Comparison of ENCODE assay signal across 20 cellular contexts in the genomic region with DNA sequence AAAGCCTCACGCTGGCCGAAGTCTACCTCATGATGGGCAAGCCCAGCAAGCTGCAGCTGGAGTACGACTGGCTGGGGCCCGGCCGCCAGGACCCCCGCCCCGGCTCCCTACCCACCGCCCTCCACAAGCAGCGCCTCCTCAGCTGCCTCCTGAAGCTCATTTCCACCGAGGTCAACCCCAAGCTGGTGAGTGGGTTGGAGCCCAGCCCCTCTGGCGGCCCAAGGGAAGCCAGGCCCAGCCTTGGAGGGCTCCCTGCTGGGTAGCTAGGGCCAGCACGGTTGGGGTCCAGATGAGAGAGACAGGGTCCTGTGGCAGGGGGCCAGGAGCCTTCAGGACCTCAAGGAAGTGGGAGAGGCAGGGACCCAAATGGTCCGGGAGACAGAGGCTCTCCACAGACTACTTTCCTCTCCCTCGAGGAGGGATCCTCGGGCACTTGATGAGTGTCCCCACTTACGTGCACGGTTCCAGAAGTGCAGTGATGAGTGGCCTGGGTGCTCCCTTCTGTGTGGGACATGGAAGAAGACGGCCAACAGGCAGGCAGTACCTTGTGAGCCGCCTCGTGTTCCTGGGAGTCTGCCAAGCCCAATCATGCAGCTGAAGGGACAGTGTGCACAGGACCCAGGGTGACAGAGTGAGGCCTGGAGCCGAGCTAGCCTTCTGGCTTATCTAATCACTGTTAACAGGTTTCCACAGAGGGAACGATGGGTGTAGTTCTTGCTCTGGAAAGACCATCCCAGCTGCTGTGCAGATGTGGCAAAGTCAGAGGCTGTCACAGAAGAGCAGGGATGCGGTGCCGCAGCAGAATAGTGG.
"Had no signal": no experiment of that assay in that cellular context is flagged by ENCODE, and none has a peak within 500 bp of the region (broad histone marks: within the 10 kb centered on the region; RNA-seq: fewer than 3 reads in every experiment).

No MANE protein-coding gene starts in this region.

- H3K4me3 ChIP-seq: cardiac muscle cell, dorsolateral prefrontal cortex, transverse colon, vagina had no signal

- H3K36me3 Mint-ChIP-seq: activated naive CD8-positive, alpha-beta T cell treated with anti-CD3 and anti-CD28 coated beads, Interleukin-2, amount 10 ng/mL, durations not matched to agents 7 days and 5 days had no signal

- H3K27me3 Mint-ChIP-seq: activated CD4-positive, alpha-beta T cell treated with anti-CD3 and anti-CD28 coated beads for 36 hours; activated CD8-positive, alpha-beta memory T cell treated with anti-CD3 and anti-CD28 coated beads, Interleukin-2, amount 10 ng/mL, durations not matched to agents 7 days and 5 days; activated naive CD8-positive, alpha-beta T cell treated with anti-CD3 and anti-CD28 coated beads, Interleukin-2, amount 10 ng/mL, durations not matched to agents 7 days and 5 days; activated T-helper 17 cell treated with anti-CD3 and anti-CD28 coated beads, Interleukin-2, amount 50 U/mL, for 72 hours; natural killer cell treated with Interleukin-12 subunit alpha and Interleukin-12 subunit beta and Interleukin-15 and Interleukin-18, amount 100 ng/mL, for 72 hours had no signal

- H3K4me1 Mint-ChIP-seq: activated CD4-positive, alpha-beta T cell treated with anti-CD3 and anti-CD28 coated beads for 36 hours; activated naive CD8-positive, alpha-beta T cell treated with anti-CD3 and anti-CD28 coated beads, Interleukin-2, amount 10 ng/mL, durations not matched to agents 7 days and 5 days; activated T-helper 17 cell treated with anti-CD3 and anti-CD28 coated beads, Interleukin-2, amount 50 U/mL, for 72 hours; mesothelial cell of epicardium had no signal

- H3K27ac Mint-ChIP-seq: activated CD4-positive, alpha-beta T cell treated with anti-CD3 and anti-CD28 coated beads for 36 hours; activated CD8-positive, alpha-beta memory T cell treated with anti-CD3 and anti-CD28 coated beads, Interleukin-2, amount 10 ng/mL, durations not matched to agents 7 days and 5 days; activated naive CD8-positive, alpha-beta T cell treated with anti-CD3 and anti-CD28 coated beads, Interleukin-2, amount 10 ng/mL, durations not matched to agents 7 days and 5 days; activated T-helper 17 cell treated with anti-CD3 and anti-CD28 coated beads, Interleukin-2, amount 50 U/mL, for 72 hours; mesothelial cell of epicardium; natural killer cell treated with Interleukin-12 subunit alpha and Interleukin-12 subunit beta and Interleukin-15 and Interleukin-18, amount 100 ng/mL, for 72 hours had no signal

- H3K9me3 Mint-ChIP-seq: activated naive CD8-positive, alpha-beta T cell treated with anti-CD3 and anti-CD28 coated beads, Interleukin-2, amount 10 ng/mL, durations not matched to agents 7 days and 5 days; activated T-helper 17 cell treated with anti-CD3 and anti-CD28 coated beads, Interleukin-2, amount 50 U/mL, for 72 hours; mesothelial cell of epicardium; natural killer cell treated with Interleukin-12 subunit alpha and Interleukin-12 subunit beta and Interleukin-15 and Interleukin-18, amount 100 ng/mL, for 72 hours had no signal

- H3K4me1 ChIP-seq: foreskin keratinocyte, transverse colon, vagina had no signal

- H3K27me3 ChIP-seq: cardiac muscle cell, dorsolateral prefrontal cortex, foreskin keratinocyte, transverse colon, vagina had no signal

- ATAC-seq: activated CD4-positive, alpha-beta T cell treated with anti-CD3 and anti-CD28 coated beads for 36 hours; activated CD8-positive, alpha-beta memory T cell treated with anti-CD3 and anti-CD28 coated beads, Interleukin-2, amount 10 ng/mL, durations not matched to agents 7 days and 5 days; activated T-helper 17 cell treated with anti-CD3 and anti-CD28 coated beads, Interleukin-2, amount 50 U/mL, for 72 hours; foreskin keratinocyte had no signal

- H3K9me3 ChIP-seq: transverse colon, vagina had no signal

- H3K4me3 Mint-ChIP-seq: activated CD4-positive, alpha-beta T cell treated with anti-CD3 and anti-CD28 coated beads for 36 hours; activated CD8-positive, alpha-beta memory T cell treated with anti-CD3 and anti-CD28 coated beads, Interleukin-2, amount 10 ng/mL, durations not matched to agents 7 days and 5 days; activated naive CD8-positive, alpha-beta T cell treated with anti-CD3 and anti-CD28 coated beads, Interleukin-2, amount 10 ng/mL, durations not matched to agents 7 days and 5 days; activated T-helper 17 cell treated with anti-CD3 and anti-CD28 coated beads, Interleukin-2, amount 50 U/mL, for 72 hours; mesothelial cell of epicardium; natural killer cell treated with Interleukin-12 subunit alpha and Interleukin-12 subunit beta and Interleukin-15 and Interleukin-18, amount 100 ng/mL, for 72 hours had no signal

- DNase-seq: activated CD4-positive, alpha-beta T cell treated with anti-CD3 and anti-CD28 coated beads for 36 hours; activated CD4-positive, alpha-beta T cell treated with anti-CD3 and anti-CD28 coated beads, Interleukin-2, amount 50 U/mL, for 48 hours; activated CD8-positive, alpha-beta memory T cell treated with anti-CD3 and anti-CD28 coated beads, Interleukin-2, amount 10 ng/mL, durations not matched to agents 7 days and 5 days; activated naive CD4-positive, alpha-beta T cell; activated naive CD8-positive, alpha-beta T cell treated with anti-CD3 and anti-CD28 coated beads, Interleukin-2, amount 10 ng/mL, durations not matched to agents 7 days and 5 days; amygdala; foreskin keratinocyte; hypothalamus; islet precursor cell; nucleus accumbens; retina; stimulated activated CD4-positive, alpha-beta T cell treated with anti-CD3 and anti-CD28 coated beads, Interleukin-2, amount 100 ng/mL, for 24 hours; stimulated activated naive CD4-positive, alpha-beta T cell treated with Interleukin-2 at 50 U/mL for 16 hours; transverse colon had no signal

- H3K27ac ChIP-seq: cardiac muscle cell, foreskin keratinocyte, transverse colon, vagina had no signal
